Comparison of ENCODE assay signal across 39 cellular contexts in the genomic region with DNA sequence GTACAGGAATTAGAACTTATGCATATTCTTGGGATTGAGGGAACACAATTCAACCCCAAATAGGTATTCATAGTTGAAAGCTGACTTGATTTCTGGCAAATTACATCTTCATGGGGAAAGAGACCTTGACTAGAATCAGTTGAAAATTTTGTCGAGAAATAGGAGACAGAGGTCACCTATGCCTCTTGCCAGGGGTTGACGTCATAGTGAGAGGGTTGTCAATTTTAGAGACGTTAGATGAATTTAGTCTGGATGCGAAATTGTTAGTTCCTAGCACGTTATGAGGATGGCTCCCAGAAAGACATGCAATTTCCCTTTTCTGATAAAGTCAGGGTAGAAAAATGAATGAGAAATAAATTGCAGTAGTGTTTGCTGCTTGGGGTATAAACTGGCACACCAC.
"Had no signal": no experiment of that assay in that cellular context is flagged by ENCODE, and none has a peak within 500 bp of the region (broad histone marks: within the 10 kb centered on the region; RNA-seq: fewer than 3 reads in every experiment).

No MANE protein-coding gene starts in this region.

- H3K9me3 Mint-ChIP-seq: activated naive CD4-positive, alpha-beta T cell treated with anti-CD3 and anti-CD28 coated beads, Interleukin-2, amount 10 ng/mL, durations not matched to agents 7 days and 5 days; activated naive CD4-positive, alpha-beta T cell treated with anti-CD3 and anti-CD28 coated beads, Interleukin-2, amount 50 U/mL, for 24 hours; activated naive CD8-positive, alpha-beta T cell treated with anti-CD3 and anti-CD28 coated beads for 36 hours; activated naive CD8-positive, alpha-beta T cell treated with anti-CD3 and anti-CD28 coated beads, Interleukin-2, amount 10 ng/mL, durations not matched to agents 7 days and 5 days; activated naive CD8-positive, alpha-beta T cell treated with anti-CD3 and anti-CD28 coated beads, Interleukin-2, amount 50 U/mL, for 24 hours; activated T-cell treated with anti-CD3 and anti-CD28 coated beads, Interleukin-2, amount 50 U/mL, for 24 hours; activated T-cell treated with anti-CD3 and anti-CD28 coated beads, Interleukin-2, amount 50 U/mL, for 4 hours; activated T-cell treated with anti-CD3 and anti-CD28 coated beads, Interleukin-2, amount 50 U/mL, for 72 hours; activated T-helper 1 cell treated with anti-CD3 and anti-CD28 coated beads, Interleukin-12 subunit alpha, Interleukin-12 subunit beta, Interleukin-2, Interleukin-4 antibody, amounts not matched to agents 30 ng/mL and 10 ng/mL and 1 ng/mL, durations not matched to agents 14 hours and 24 hours and 36 hours; activated T-helper 2 cell treated with anti-CD3 and anti-CD28 coated beads, Interferon-gamma antibody, Interleukin-2, Interleukin-4, amounts not matched to agents 10 μg/mL and 5 μg/mL and 100 μg/mL, durations not matched to agents 14 hours and 24 hours and 36 hours; central memory CD8-positive, alpha-beta T cell had no signal

- H3K27me3 Mint-ChIP-seq: activated naive CD4-positive, alpha-beta T cell treated with anti-CD3 and anti-CD28 coated beads, Interleukin-2, amount 10 ng/mL, durations not matched to agents 7 days and 5 days; activated naive CD8-positive, alpha-beta T cell; activated naive CD8-positive, alpha-beta T cell treated with anti-CD3 and anti-CD28 coated beads for 36 hours; activated naive CD8-positive, alpha-beta T cell treated with anti-CD3 and anti-CD28 coated beads, Interleukin-2, amount 10 ng/mL, durations not matched to agents 7 days and 5 days; activated naive CD8-positive, alpha-beta T cell treated with anti-CD3 and anti-CD28 coated beads, Interleukin-2, amount 50 U/mL, for 24 hours; activated T-cell treated with anti-CD3 and anti-CD28 coated beads, Interleukin-2, amount 50 U/mL, for 24 hours; activated T-helper 17 cell treated with anti-CD3 and anti-CD28 coated beads, Interleukin-2, amount 50 U/mL, for 72 hours had no signal

- H3K27me3 ChIP-seq: adrenal gland, ascending aorta, body of pancreas, brain microvascular endothelial cell, breast epithelium, cardiac muscle cell had no signal

- H3K27ac ChIP-seq: adrenal gland, ascending aorta, body of pancreas, brain microvascular endothelial cell, breast epithelium, cardiac muscle cell had no signal

- H3K27ac Mint-ChIP-seq: activated naive CD4-positive, alpha-beta T cell treated with anti-CD3 and anti-CD28 coated beads for 36 hours; activated naive CD4-positive, alpha-beta T cell treated with anti-CD3 and anti-CD28 coated beads, Interleukin-2, amount 10 ng/mL, durations not matched to agents 7 days and 5 days; activated naive CD4-positive, alpha-beta T cell treated with anti-CD3 and anti-CD28 coated beads, Interleukin-2, amount 50 U/mL, for 24 hours; activated naive CD4-positive, alpha-beta T cell treated with anti-CD3 and anti-CD28 coated beads, Interleukin-2, amount 50 U/mL, for 72 hours; activated naive CD8-positive, alpha-beta T cell; activated naive CD8-positive, alpha-beta T cell treated with anti-CD3 and anti-CD28 coated beads for 36 hours; activated naive CD8-positive, alpha-beta T cell treated with anti-CD3 and anti-CD28 coated beads, Interleukin-2, amount 10 ng/mL, durations not matched to agents 7 days and 5 days; activated naive CD8-positive, alpha-beta T cell treated with anti-CD3 and anti-CD28 coated beads, Interleukin-2, amount 50 U/mL, for 24 hours; activated T-cell treated with anti-CD3 and anti-CD28 coated beads, Interleukin-2, amount 50 U/mL, for 24 hours; activated T-cell treated with anti-CD3 and anti-CD28 coated beads, Interleukin-2, amount 50 U/mL, for 72 hours; activated T-helper 1 cell treated with anti-CD3 and anti-CD28 coated beads, Interleukin-12 subunit alpha, Interleukin-12 subunit beta, Interleukin-2, Interleukin-4 antibody, amounts not matched to agents 30 ng/mL and 10 ng/mL and 1 ng/mL, durations not matched to agents 14 hours and 24 hours and 36 hours; activated T-helper 17 cell treated with anti-CD3 and anti-CD28 coated beads, Interleukin-2, amount 50 U/mL, for 72 hours; activated T-helper 2 cell treated with anti-CD3 and anti-CD28 coated beads, Interferon-gamma antibody, Interleukin-2, Interleukin-4, amounts not matched to agents 10 μg/mL and 5 μg/mL and 100 μg/mL, durations not matched to agents 14 hours and 24 hours and 36 hours; brain had no signal

- DNase-seq: activated effector memory CD4-positive, alpha-beta T cell treated with anti-CD3 and anti-CD28 coated beads, Interleukin-2, amount 50 U/mL, for 16 hours; activated effector memory CD4-positive, alpha-beta T cell treated with Interleukin-2 at 50 U/mL for 16 hours; activated gamma-delta T cell; activated gamma-delta T cell treated with Interleukin-2 at 50 U/mL for 16 hours; activated naive CD4-positive, alpha-beta T cell; activated naive CD4-positive, alpha-beta T cell treated with anti-CD3 and anti-CD28 coated beads for 36 hours; activated naive CD4-positive, alpha-beta T cell treated with anti-CD3 and anti-CD28 coated beads, Interleukin-2, amount 10 ng/mL, durations not matched to agents 7 days and 5 days; activated naive CD4-positive, alpha-beta T cell treated with anti-CD3 and anti-CD28 coated beads, Interleukin-2, amount 50 U/mL, for 16 hours; activated naive CD4-positive, alpha-beta T cell treated with Interleukin-2 at 50 U/mL for 16 hours; activated naive CD8-positive, alpha-beta T cell treated with anti-CD3 and anti-CD28 coated beads for 36 hours; activated naive CD8-positive, alpha-beta T cell treated with anti-CD3 and anti-CD28 coated beads, Interleukin-2, amount 10 ng/mL, durations not matched to agents 7 days and 5 days; activated naive CD8-positive, alpha-beta T cell treated with anti-CD3 and anti-CD28 coated beads, Interleukin-2, amount 50 U/mL, for 24 hours; activated T-cell treated with anti-CD3 and anti-CD28 coated beads, Interleukin-2, amount 50 U/mL, for 1 hour; activated T-cell treated with anti-CD3 and anti-CD28 coated beads, Interleukin-2, amount 50 U/mL, for 24 hours; activated T-cell treated with anti-CD3 and anti-CD28 coated beads, Interleukin-2, amount 50 U/mL, for 4 hours; activated T-cell treated with anti-CD3 and anti-CD28 coated beads, Interleukin-2, amount 50 U/mL, for 48 hours; activated T-cell treated with anti-CD3 and anti-CD28 coated beads, Interleukin-2, amount 50 U/mL, for 72 hours; adrenal gland; amniotic stem cell; amygdala; anterior cingulate cortex; aorta; body of pancreas; brain microvascular endothelial cell; caudate nucleus; central memory CD4-positive, alpha-beta T cell; cerebellar nuclear complex had no signal

- H3K9me3 ChIP-seq: adrenal gland, ascending aorta, body of pancreas had no signal

- H3K36me3 ChIP-seq: adrenal gland, ascending aorta, brain microvascular endothelial cell, breast epithelium, cardiac muscle cell had no signal

- FAIRE-seq: astrocyte had no signal

- H3K4me1 ChIP-seq: adrenal gland, ascending aorta, body of pancreas, breast epithelium had no signal

- H3K36me3 Mint-ChIP-seq: activated naive CD4-positive, alpha-beta T cell treated with anti-CD3 and anti-CD28 coated beads, Interleukin-2, amount 10 ng/mL, durations not matched to agents 7 days and 5 days; activated naive CD4-positive, alpha-beta T cell treated with anti-CD3 and anti-CD28 coated beads, Interleukin-2, amount 50 U/mL, for 24 hours; activated naive CD4-positive, alpha-beta T cell treated with anti-CD3 and anti-CD28 coated beads, Interleukin-2, amount 50 U/mL, for 72 hours; activated naive CD8-positive, alpha-beta T cell; activated naive CD8-positive, alpha-beta T cell treated with anti-CD3 and anti-CD28 coated beads for 36 hours; activated naive CD8-positive, alpha-beta T cell treated with anti-CD3 and anti-CD28 coated beads, Interleukin-2, amount 10 ng/mL, durations not matched to agents 7 days and 5 days; brain had no signal

- ATAC-seq: activated naive CD4-positive, alpha-beta T cell treated with anti-CD3 and anti-CD28 coated beads, Interleukin-2, amount 50 U/mL, for 72 hours; activated naive CD8-positive, alpha-beta T cell treated with anti-CD3 and anti-CD28 coated beads, Interleukin-2, amount 50 U/mL, for 24 hours; activated T-cell treated with anti-CD3 and anti-CD28 coated beads, Interleukin-2, amount 50 U/mL, for 4 hours; activated T-cell treated with anti-CD3 and anti-CD28 coated beads, Interleukin-2, amount 50 U/mL, for 72 hours; activated T-helper 17 cell treated with anti-CD3 and anti-CD28 coated beads, Interleukin-2, amount 50 U/mL, for 72 hours; body of pancreas had no signal

- H3K4me3 ChIP-seq: adrenal gland, ascending aorta, body of pancreas, breast epithelium, cardiac muscle cell had no signal

- H3K4me1 Mint-ChIP-seq: activated naive CD4-positive, alpha-beta T cell treated with anti-CD3 and anti-CD28 coated beads, Interleukin-2, amount 10 ng/mL, durations not matched to agents 7 days and 5 days; activated naive CD4-positive, alpha-beta T cell treated with anti-CD3 and anti-CD28 coated beads, Interleukin-2, amount 50 U/mL, for 24 hours; activated naive CD8-positive, alpha-beta T cell treated with anti-CD3 and anti-CD28 coated beads for 36 hours; activated naive CD8-positive, alpha-beta T cell treated with anti-CD3 and anti-CD28 coated beads, Interleukin-2, amount 10 ng/mL, durations not matched to agents 7 days and 5 days; activated naive CD8-positive, alpha-beta T cell treated with anti-CD3 and anti-CD28 coated beads, Interleukin-2, amount 50 U/mL, for 24 hours; activated T-helper 17 cell treated with anti-CD3 and anti-CD28 coated beads, Interleukin-2, amount 50 U/mL, for 72 hours; brain; central memory CD8-positive, alpha-beta T cell had no signal

- H3K4me3 Mint-ChIP-seq: activated naive CD4-positive, alpha-beta T cell treated with anti-CD3 and anti-CD28 coated beads for 36 hours; activated naive CD4-positive, alpha-beta T cell treated with anti-CD3 and anti-CD28 coated beads, Interleukin-2, amount 10 ng/mL, durations not matched to agents 7 days and 5 days; activated naive CD4-positive, alpha-beta T cell treated with anti-CD3 and anti-CD28 coated beads, Interleukin-2, amount 50 U/mL, for 24 hours; activated naive CD8-positive, alpha-beta T cell; activated naive CD8-positive, alpha-beta T cell treated with anti-CD3 and anti-CD28 coated beads for 36 hours; activated naive CD8-positive, alpha-beta T cell treated with anti-CD3 and anti-CD28 coated beads, Interleukin-2, amount 10 ng/mL, durations not matched to agents 7 days and 5 days; activated naive CD8-positive, alpha-beta T cell treated with anti-CD3 and anti-CD28 coated beads, Interleukin-2, amount 50 U/mL, for 24 hours; activated T-cell treated with anti-CD3 and anti-CD28 coated beads, Interleukin-2, amount 50 U/mL, for 24 hours; activated T-cell treated with anti-CD3 and anti-CD28 coated beads, Interleukin-2, amount 50 U/mL, for 4 hours; activated T-cell treated with anti-CD3 and anti-CD28 coated beads, Interleukin-2, amount 50 U/mL, for 72 hours; activated T-helper 1 cell treated with anti-CD3 and anti-CD28 coated beads, Interleukin-12 subunit alpha, Interleukin-12 subunit beta, Interleukin-2, Interleukin-4 antibody, amounts not matched to agents 30 ng/mL and 10 ng/mL and 1 ng/mL, durations not matched to agents 14 hours and 24 hours and 36 hours; activated T-helper 17 cell treated with anti-CD3 and anti-CD28 coated beads, Interleukin-2, amount 50 U/mL, for 72 hours; brain; central memory CD8-positive, alpha-beta T cell had no signal
